20 cellular contexts compared by ENCODE assay signal in the genomic region with DNA sequence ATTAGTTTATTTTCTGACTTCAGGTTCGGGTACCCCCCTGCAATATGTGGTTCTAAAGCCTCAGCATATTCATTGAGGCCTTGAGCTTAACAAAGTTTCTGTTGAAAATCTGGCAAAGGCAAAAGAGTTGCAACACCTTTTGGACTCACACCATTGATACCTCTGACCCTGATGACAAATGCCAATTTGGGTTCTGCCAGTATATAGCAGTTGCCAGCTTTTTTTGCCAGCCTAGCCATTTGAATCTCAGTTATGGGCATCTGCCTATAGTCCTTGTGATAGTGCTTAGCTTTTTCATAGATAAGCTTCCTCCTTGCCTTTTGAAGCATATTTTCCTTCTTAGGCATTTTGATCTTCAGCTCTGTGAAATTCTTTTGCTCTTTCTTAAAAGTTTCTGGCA. TPM values are rescaled to one million over a fixed set of nuclear protein-coding genes. Genes with fewer than 3 reads are reported as not detected.
DNase-seq lines count a peak whose midpoint lies in the region; ATAC-seq, FAIRE-seq and TF ChIP-seq lines count a peak whose summit lies in the region.
"Had no signal": no experiment of that assay in that cellular context is flagged by ENCODE, and none has a peak within 500 bp of the region (broad histone marks: within the 10 kb centered on the region; RNA-seq: fewer than 3 reads in every experiment).

No MANE protein-coding gene starts in this region.

- no TSS peak for BruUV-seq in HepG2 (replicated peaks; lab: Mats Ljungman, UMichigan)

- H3K36me3 ChIP-seq in liver (ENCODE audit: control insufficient read depth in 4 of 4, insufficient read depth in 3 of 4, low read depth in 1 of 4, low read length in 3 of 4) (no peaks in the 10 kb centered on the region), HepG2 (replicated peaks in 1 of 2; ENCODE audit: control insufficient read depth in 1 of 2, insufficient read depth in 2 of 2, low read length in 2 of 2) (no peaks in the 10 kb centered on the region), right lobe of liver (no peaks in the 10 kb centered on the region), transverse colon (no peaks in the 10 kb centered on the region)
- H3K36me3 ChIP-seq: HAP-1 had no signal

- H3K9me3 ChIP-seq in liver (ENCODE audit: control insufficient read depth in 4 of 4, low read length in 3 of 4) (peaks cover 0 to 4% (median 1%) of the 10 kb centered on the region in 4 donors), HepG2 (ENCODE audit: low read length) (no peaks in the 10 kb centered on the region), right lobe of liver (no peaks in the 10 kb centered on the region), transverse colon (no peaks in the 10 kb centered on the region)
- H3K9me3 ChIP-seq: Caco-2, HAP-1 had no signal

- intact Hi-C loops in HepG2 (cut with micrococcal nuclease; ENCODE audit: unreplicated experiment) (no loop called here), right lobe of liver (cut with DNase I) (no loop called here), transverse colon (cut with DNase I; ENCODE audit: low total_unique reads) (no loop called here)

- in situ Hi-C loops in HepG2 (cut with HindIII; ENCODE audit: extremely low pct_ligation_motif_present, low pct_unique_long_range_greater_than_20kb) (no loop called here), transverse colon (cut with MboI; ENCODE audit: low pct_ligation_motif_present in 1 of 4, low pct_unique_long_range_greater_than_20kb in 1 of 4, low sequenced_read_pairs in 3 of 4) (no loop called here), ACHN (cut with HindIII; ENCODE audit: low pct_ligation_motif_present, low pct_unique_long_range_greater_than_20kb, low sequenced_read_pairs) (no loop called here)

- peaks cover 0 to 17% (median 10%) of the 10 kb centered on the region in 4 donors for H3K4me1 ChIP-seq in liver (ENCODE audit: control insufficient read depth in 4 of 4, insufficient read depth in 4 of 4, low read length in 3 of 4)
- H3K4me1 ChIP-seq in HepG2 (ENCODE audit: insufficient read depth, low read length) = no peaks in the 10 kb centered on the region
- H3K4me1 ChIP-seq in right lobe of liver = peaks cover 0 to 10% (median 3%) of the 10 kb centered on the region in 4 donors
- H3K4me1 ChIP-seq in transverse colon = no peaks in the 10 kb centered on the region
- H3K4me1 ChIP-seq: Caco-2, HAP-1 had no signal

- WGBS in liver = 32% methylated on average over 1 of the region's 1 CpG
- 0% methylated on average over 1 of the region's 1 CpG for WGBS in HepG2 (ENCODE audit: low lambda C conversion rate)
- WGBS in right lobe of liver (ENCODE audit: insufficient coverage, low coverage, low lambda C conversion rate, missing lambda C conversion rate) = 29% methylated on average over 1 of the region's 1 CpG
- 29 to 71% methylated on average over 1 of the region's 1 CpG for WGBS in transverse colon (ENCODE audit: low coverage in 1 of 2), 2 donors

- POLR2A ChIA-PET in HepG2 (lab: Yijun Ruan, JAX) = no interaction called here

- TF ChIP-seq POLR2A in HepG2 (IDR thresholded peaks at IDR 0.05; ENCODE audit: insufficient read depth in 1 of 2, low read depth in 2 of 2, low read length in 2 of 2) = no peak
- TF ChIP-seq POLR2A in right lobe of liver (IDR thresholded peaks at IDR 0.05) = no peak
- TF ChIP-seq POLR2A in transverse colon (IDR thresholded peaks at IDR 0.05) = no peak

- TF ChIP-seq EP300 in HepG2 (IDR thresholded peaks at IDR 0.05; ENCODE audit: low read depth in 2 of 2, low read length in 2 of 2) = no peak
- TF ChIP-seq EP300 in HepG2 (CRISPR knock-in tag; IDR thresholded peaks at IDR 0.05; ENCODE audit: borderline replicate concordance) = no peak
- TF ChIP-seq EP300 in transverse colon (IDR thresholded peaks at IDR 0.05; ENCODE audit: low read depth) = no peak

- no peaks in the 10 kb centered on the region for H4K20me1 ChIP-seq in HepG2 (ENCODE audit: insufficient read depth, low read length)

- TF ChIP-seq CTCF in liver (IDR thresholded peaks at IDR 0.05; ENCODE audit: low read depth, low read length, missing input control) (no peak), HepG2 (CRISPR knock-in tag; IDR thresholded peaks at IDR 0.05) (no peak), right lobe of liver (IDR thresholded peaks at IDR 0.05) (no peak), transverse colon (IDR thresholded peaks at IDR 0.05) (no peak)

- no peaks in the 10 kb centered on the region for H3K27me3 ChIP-seq in liver (ENCODE audit: control insufficient read depth in 4 of 4, insufficient read depth in 4 of 4, low read length in 3 of 4)
- no peaks in the 10 kb centered on the region for H3K27me3 ChIP-seq in HepG2 (ENCODE audit: control insufficient read depth in 1 of 2, insufficient read depth in 2 of 2, low read length in 2 of 2)
- no peaks in the 10 kb centered on the region for H3K27me3 ChIP-seq in right lobe of liver
- H3K27me3 ChIP-seq in transverse colon = no peaks in the 10 kb centered on the region

- ATAC-seq in HepG2 (no peak), right lobe of liver (peak; percentile 87 to 96 (median 93)), HG02840 (IDR thresholded peaks at IDR 0.05; ENCODE audit: low FRiP score, unreplicated experiment) (no peak), GM18511 (IDR thresholded peaks at IDR 0.05; ENCODE audit: unreplicated experiment) (no peak)

- no peak for FAIRE-seq in HepG2 (lab: Jason Lieb, UNC)
- FAIRE-seq: A204.1, GM12892, GM19239, H1 had no signal

- no peak for DNase-seq in HepG2 (ENCODE audit: low spot score)
- peak; percentile 48 for DNase-seq in fibroblast of gingiva (ENCODE audit: low read depth)
- DNase-seq in right lobe of liver = peak in 1 of 3 donors; percentile 69
- no peak for DNase-seq in transverse colon
- no peak for DNase-seq in ACHN
- DNase-seq: Caco-2; CD8-positive, alpha-beta memory T cell; DND-41; GDM1; IMR-90 had no signal

- CTCF ChIA-PET in HepG2 (lab: Yijun Ruan, JAX; ENCODE audit: low intra/inter-chr PET ratio, low total read pairs) = no interaction called here

- H3K9ac ChIP-seq in liver (ENCODE audit: low read depth in 1 of 2, low read length in 2 of 2) (no peak overlapping the region), HepG2 (ENCODE audit: insufficient read depth, low read depth, low read length) (no peak overlapping the region)

- H2AFZ ChIP-seq in HepG2 (ENCODE audit: low read length) = no peak overlapping the region

- TF ChIP-seq RAD21 in liver (IDR thresholded peaks at IDR 0.05) (peak in 1 of 2 donors; percentile 22), HepG2 (CRISPR knock-in tag; IDR thresholded peaks at IDR 0.05) (no peak)

- H3K79me2 ChIP-seq in HepG2 (ENCODE audit: insufficient read depth, low read length) = no peaks in the 10 kb centered on the region

- no peak overlapping the region for H3K4me3 ChIP-seq in liver (ENCODE audit: low read depth in 1 of 3, low read length in 3 of 3)
- H3K4me3 ChIP-seq in HepG2 (replicated peaks in 1 of 3; ENCODE audit: insufficient read depth in 1 of 3, low read depth in 2 of 3, low read length in 3 of 3) = no peak overlapping the region
- H3K4me3 ChIP-seq in right lobe of liver = no peak overlapping the region
- H3K4me3 ChIP-seq in transverse colon = no peak overlapping the region
- H3K4me3 ChIP-seq: HAP-1 had no signal

- H3K4me2 ChIP-seq in HepG2 (ENCODE audit: low read depth, low read length) = no peak overlapping the region

- H3K27ac ChIP-seq in liver (ENCODE audit: low read depth in 1 of 2, low read length in 2 of 2) (no peak overlapping the region), HepG2 (ENCODE audit: extremely low read length, insufficient read depth, low read length) (no peak overlapping the region), right lobe of liver (peak overlapping the region in 1 of 3 donors; percentile 2), transverse colon (no peak overlapping the region)

RNA-seq across cellular contexts. Expression of gene LIPJ, which starts 31.9 kb away (rescaled TPM):
- total RNA-seq in liver = under 1 TPM in 1 of 2 donors, not detected in 1; 0.17 TPM
- polyA plus RNA-seq in liver = under 1 TPM; 0.01 to 0.11 TPM
- not detected in 2 replicates for total RNA-seq in HepG2 (2016; rRNA removed; fragmentation: Illumina TruSeq; extraction: Trizol)
- total RNA-seq in HepG2 (2016; cell fraction: cytosol; rRNA removed; fragmentation: Illumina TruSeq; extraction: Trizol; ENCODE audit: low read depth) = not detected in 2 replicates
- not detected in 2 replicates for total RNA-seq in HepG2 (2016; cell fraction: insoluble cytoplasmic fraction; rRNA removed; fragmentation: Illumina TruSeq; extraction: Trizol)
- total RNA-seq in HepG2 (2016; cell fraction: membrane; rRNA removed; fragmentation: Illumina TruSeq; extraction: Trizol) = not detected in 2 replicates
- total RNA-seq in HepG2 (2016; cell fraction: nucleus; rRNA removed; fragmentation: Illumina TruSeq; extraction: Trizol) = not detected in 2 replicates
- not detected in 2 replicates for polyA plus RNA-seq in HepG2 (2011; rRNA removed)
- not detected in 2 replicates for polyA plus RNA-seq in HepG2 (2011; cell fraction: cytosol; rRNA removed)
- polyA plus RNA-seq in HepG2 (2011; cell fraction: nucleus; rRNA removed) = not detected in 2 replicates
- polyA plus RNA-seq in HepG2 (2012) = not detected in 2 replicates
- polyA plus RNA-seq in HepG2 (2016; cell fraction: cytosol; fragmentation: Illumina TruSeq; extraction: Trizol; ENCODE audit: low read depth) = not detected in 2 replicates
- not detected in 2 replicates for polyA plus RNA-seq in HepG2 (2016; cell fraction: insoluble cytoplasmic fraction; fragmentation: Illumina TruSeq; extraction: Trizol; ENCODE audit: low read depth)
- not detected in 2 replicates for polyA plus RNA-seq in HepG2 (2016; cell fraction: membrane; fragmentation: Illumina TruSeq; extraction: Trizol; ENCODE audit: low read depth)
- not detected in 2 replicates for polyA plus RNA-seq in HepG2 (2016; cell fraction: nucleus; fragmentation: Illumina TruSeq; extraction: Trizol; ENCODE audit: insufficient read depth, low read depth)
- polyA minus RNA-seq in HepG2 (2011; rRNA and poly(A)+ RNA removed; ENCODE audit: low replicate concordance) = not detected in 2 replicates
- not detected in 2 replicates for polyA minus RNA-seq in HepG2 (2011; cell fraction: cytosol; rRNA and poly(A)+ RNA removed)
- polyA minus RNA-seq in HepG2 (2011; cell fraction: nucleus; rRNA and poly(A)+ RNA removed) = not detected in 2 replicates
- total RNA-seq in right lobe of liver = under 1 TPM; 0.06 to 0.42 (median 0.21) TPM
- under 1 TPM in 1 of 4 donors, not detected in 3; 0.14 TPM for total RNA-seq in transverse colon
- total RNA-seq: Caco-2, H1, IMR-90 had no signal
- polyA plus RNA-seq: AG04450; BJ; CD8-positive, alpha-beta memory T cell; H1; IMR-90 had no signal

RNA-seq across cellular contexts. Expression of gene RNLS, which starts 35.4 kb away (rescaled TPM):
- total RNA-seq in liver (10 to 100 TPM in 1 of 2 donors, 1 to 10 TPM in 1; 4.1 to 12.4 TPM), HepG2 (2016; rRNA removed; fragmentation: Illumina TruSeq; extraction: Trizol) (not detected in 2 replicates), right lobe of liver (10 to 100 TPM in 1 of 6 experiments, 1 to 10 TPM in 5; 5.9 to 10.5 (median 7.3) TPM), transverse colon (10 to 100 TPM in 3 of 4 donors, 1 to 10 TPM in 1; 2.4 to 78.2 (median 28.9) TPM)
- polyA plus RNA-seq in liver (1 to 10 TPM; 7.3 to 7.8 TPM), HepG2 (2011; rRNA removed) (not detected in 2 replicates)
- total RNA-seq in HepG2 (2016; cell fraction: cytosol; rRNA removed; fragmentation: Illumina TruSeq; extraction: Trizol; ENCODE audit: low read depth) = not detected in 2 replicates
- not detected in 2 replicates for total RNA-seq in HepG2 (2016; cell fraction: insoluble cytoplasmic fraction; rRNA removed; fragmentation: Illumina TruSeq; extraction: Trizol)
- total RNA-seq in HepG2 (2016; cell fraction: membrane; rRNA removed; fragmentation: Illumina TruSeq; extraction: Trizol) = not detected in 2 replicates
- total RNA-seq in HepG2 (2016; cell fraction: nucleus; rRNA removed; fragmentation: Illumina TruSeq; extraction: Trizol) = not detected in 2 replicates
- not detected in 2 replicates for polyA plus RNA-seq in HepG2 (2011; cell fraction: cytosol; rRNA removed)
- polyA plus RNA-seq in HepG2 (2011; cell fraction: nucleus; rRNA removed) = not detected in 2 replicates
- not detected in 2 replicates for polyA plus RNA-seq in HepG2 (2012)
- not detected in 2 replicates for polyA plus RNA-seq in HepG2 (2016; cell fraction: cytosol; fragmentation: Illumina TruSeq; extraction: Trizol; ENCODE audit: low read depth)
- not detected in 2 replicates for polyA plus RNA-seq in HepG2 (2016; cell fraction: insoluble cytoplasmic fraction; fragmentation: Illumina TruSeq; extraction: Trizol; ENCODE audit: low read depth)
- not detected in 2 replicates for polyA plus RNA-seq in HepG2 (2016; cell fraction: membrane; fragmentation: Illumina TruSeq; extraction: Trizol; ENCODE audit: low read depth)
- polyA plus RNA-seq in HepG2 (2016; cell fraction: nucleus; fragmentation: Illumina TruSeq; extraction: Trizol; ENCODE audit: insufficient read depth, low read depth) = not detected in 2 replicates
- polyA minus RNA-seq in HepG2 (2011; rRNA and poly(A)+ RNA removed; ENCODE audit: low replicate concordance) = not detected in 2 replicates
- not detected in 2 replicates for polyA minus RNA-seq in HepG2 (2011; cell fraction: cytosol; rRNA and poly(A)+ RNA removed)
- not detected in 2 replicates for polyA minus RNA-seq in HepG2 (2011; cell fraction: nucleus; rRNA and poly(A)+ RNA removed)

RNA-seq across cellular contexts. Expression of gene LIPF, which starts 45.7 kb away (rescaled TPM):
- total RNA-seq in liver (not detected), HepG2 (2016; rRNA removed; fragmentation: Illumina TruSeq; extraction: Trizol) (not detected in 2 replicates), right lobe of liver (not detected), transverse colon (not detected)
- polyA plus RNA-seq in liver (not detected), HepG2 (2011; rRNA removed) (not detected in 2 replicates)
- total RNA-seq in HepG2 (2016; cell fraction: cytosol; rRNA removed; fragmentation: Illumina TruSeq; extraction: Trizol; ENCODE audit: low read depth) = not detected in 2 replicates
- not detected in 2 replicates for total RNA-seq in HepG2 (2016; cell fraction: insoluble cytoplasmic fraction; rRNA removed; fragmentation: Illumina TruSeq; extraction: Trizol)
- total RNA-seq in HepG2 (2016; cell fraction: membrane; rRNA removed; fragmentation: Illumina TruSeq; extraction: Trizol) = not detected in 2 replicates
- total RNA-seq in HepG2 (2016; cell fraction: nucleus; rRNA removed; fragmentation: Illumina TruSeq; extraction: Trizol) = not detected in 2 replicates
- not detected in 2 replicates for polyA plus RNA-seq in HepG2 (2011; cell fraction: cytosol; rRNA removed)
- polyA plus RNA-seq in HepG2 (2011; cell fraction: nucleus; rRNA removed) = not detected in 2 replicates
- polyA plus RNA-seq in HepG2 (2012) = not detected in 2 replicates
- polyA plus RNA-seq in HepG2 (2016; cell fraction: cytosol; fragmentation: Illumina TruSeq; extraction: Trizol; ENCODE audit: low read depth) = not detected in 2 replicates
- polyA plus RNA-seq in HepG2 (2016; cell fraction: insoluble cytoplasmic fraction; fragmentation: Illumina TruSeq; extraction: Trizol; ENCODE audit: low read depth) = not detected in 2 replicates
- not detected in 2 replicates for polyA plus RNA-seq in HepG2 (2016; cell fraction: membrane; fragmentation: Illumina TruSeq; extraction: Trizol; ENCODE audit: low read depth)
- not detected in 2 replicates for polyA plus RNA-seq in HepG2 (2016; cell fraction: nucleus; fragmentation: Illumina TruSeq; extraction: Trizol; ENCODE audit: insufficient read depth, low read depth)
- not detected in 2 replicates for polyA minus RNA-seq in HepG2 (2011; rRNA and poly(A)+ RNA removed; ENCODE audit: low replicate concordance)
- not detected in 2 replicates for polyA minus RNA-seq in HepG2 (2011; cell fraction: cytosol; rRNA and poly(A)+ RNA removed)
- not detected in 2 replicates for polyA minus RNA-seq in HepG2 (2011; cell fraction: nucleus; rRNA and poly(A)+ RNA removed)
- total RNA-seq: Caco-2; CD8-positive, alpha-beta memory T cell; H1; IMR-90 had no signal
- polyA plus RNA-seq: AG04450; BJ; CD8-positive, alpha-beta memory T cell; H1; IMR-90 had no signal

Comparison
In these comparisons a context has a peak if more than half of its experiments do, and no peak if none do; other contexts are left out.
1. ATAC-seq: peak in right lobe of liver (4 of 4); none in HepG2 (single experiment), HG02840 (single experiment) and GM18511 (single experiment).